Comparison of ENCODE assay signal across 8 cellular contexts in the genomic region with DNA sequence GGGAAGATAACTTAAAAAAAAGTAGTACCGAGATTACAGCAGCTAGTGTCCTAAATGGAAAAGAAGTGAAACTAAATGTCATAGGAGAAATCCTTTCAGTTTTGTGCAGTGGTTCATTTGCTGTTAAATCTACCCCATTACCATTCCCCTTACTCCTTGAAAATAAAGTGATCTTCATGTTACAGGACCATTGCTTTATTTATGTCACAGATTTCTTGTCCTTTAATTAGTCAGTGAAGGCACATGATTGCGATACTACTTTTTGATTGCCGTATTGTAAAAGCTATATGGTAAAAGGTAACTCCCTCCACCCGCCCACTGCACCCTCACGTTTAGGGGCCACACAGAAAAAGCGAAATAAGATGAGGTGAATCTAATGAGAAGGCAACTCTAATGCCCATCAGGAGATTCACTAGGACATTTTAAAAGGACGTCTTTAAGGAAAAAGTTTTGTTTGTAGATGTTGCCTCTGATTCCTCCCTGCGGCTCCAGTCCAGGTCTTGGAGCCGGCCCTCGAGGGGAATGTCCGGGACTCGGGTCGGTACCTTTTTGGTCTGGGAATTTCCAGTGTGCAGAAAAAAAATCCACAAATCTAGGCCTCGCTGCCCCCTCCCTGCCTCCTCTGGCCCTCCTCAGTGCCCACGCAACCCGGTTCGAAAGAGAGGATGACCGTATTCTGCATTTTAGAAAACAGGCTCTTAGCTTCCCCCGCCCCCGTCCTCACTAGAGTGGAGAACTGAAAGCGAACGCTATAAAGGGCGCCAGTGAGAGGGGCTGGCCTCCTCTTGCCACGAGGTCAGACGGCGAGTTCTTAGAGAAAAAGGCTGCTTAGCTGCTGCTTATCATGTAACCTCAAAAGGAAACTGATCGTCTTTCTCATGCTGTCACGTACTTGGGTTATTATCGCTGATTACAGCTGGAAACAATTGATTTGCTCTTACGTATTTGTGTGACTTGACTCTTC. TPM values are rescaled to one million over a fixed set of nuclear protein-coding genes. Genes with fewer than 3 reads are reported as not detected.
A peak's percentile ranks its signal among the peaks of the same experiment; 100 is the strongest.
DNase-seq lines count a peak whose midpoint lies in the region; ATAC-seq, FAIRE-seq and TF ChIP-seq lines count a peak whose summit lies in the region.

No MANE protein-coding gene starts in this region.

- H3K4me1 ChIP-seq in adipocyte (ENCODE audit: control insufficient read depth, insufficient read depth, low read length) (peaks cover 40% of the 10 kb centered on the region), prostate gland (replicated peaks) (peaks cover 7% of the 10 kb centered on the region)

- H3K9me2 ChIP-seq in SU-DHL-6 (replicated peaks; ENCODE audit: insufficient read depth, low read length): no peaks in the 10 kb centered on the region

- peak; percentile 58 for FAIRE-seq in HTR-8/SVneo (lab: Jason Lieb, UNC)

- H3F3A ChIP-seq in SU-DHL-6 (ENCODE audit: insufficient read depth): peaks cover 61% of the 10 kb centered on the region

- peaks cover 44% of the 10 kb centered on the region for H3K79me2 ChIP-seq in SU-DHL-6 (ENCODE audit: insufficient read depth, low read length)

- H4K20me1 ChIP-seq in SU-DHL-6 (ENCODE audit: low read depth, low read length): no peaks in the 10 kb centered on the region

- H3K4me2 ChIP-seq in SU-DHL-6 (ENCODE audit: low read depth, low read length, poor library complexity, severe bottlenecking): peak overlapping the region; percentile 94

- under 1% methylated on average over 30 of the region's 30 CpGs for WGBS in prostate gland

- no peak for TF ChIP-seq POLR2A in prostate gland (IDR thresholded peaks at IDR 0.05)

- H3K9me3 ChIP-seq in SU-DHL-6 (ENCODE audit: insufficient read depth, low read length): no peaks in the 10 kb centered on the region
- no peaks in the 10 kb centered on the region for H3K9me3 ChIP-seq in adipocyte (ENCODE audit: control insufficient read depth, low read length)
- H3K9me3 ChIP-seq in prostate gland: no peaks in the 10 kb centered on the region

- DNase-seq in COLO668 (lab: John Stamatoyannopoulos, UW; ENCODE audit: unreplicated experiment) (peak; percentile 61), GM20000 (ENCODE audit: low spot score) (peak; percentile 74), HTR-8/SVneo (ENCODE audit: insufficient read length, low spot score) (peak; percentile 44), adipocyte (ENCODE audit: low read depth) (peak; percentile 90), left ventricle myocardium superior (peak; percentile 74), prostate gland (ENCODE audit: low spot score) (peak; percentile 72), ureter (ENCODE audit: low spot score) (peak; percentile 81)

- H3K27ac ChIP-seq in SU-DHL-6 (ENCODE audit: low read depth, low read length) (peak overlapping the region; percentile 90), prostate gland (peak overlapping the region; percentile 79 to 90)

- intact Hi-C loops in left ventricle myocardium superior (cut with micrococcal nuclease) (no loop called here), prostate gland (cut with DNase I) (no loop called here)

- TF ChIP-seq CTCF in GM20000 (IDR thresholded peaks at IDR 0.05; ENCODE audit: extremely low read depth, missing control alignments) (no peak), SU-DHL-6 (IDR thresholded peaks at IDR 0.05; ENCODE audit: insufficient read depth, low read length, poor library complexity, severe bottlenecking) (no peak), prostate gland (IDR thresholded peaks at IDR 0.05) (no peak)

- H3K36me3 ChIP-seq in SU-DHL-6 (ENCODE audit: low read length): peaks cover 8% of the 10 kb centered on the region; the same call in 1 of the 2 replicates
- H3K36me3 ChIP-seq in adipocyte (ENCODE audit: control insufficient read depth, insufficient read depth, low read length, severe bottlenecking): no peaks in the 10 kb centered on the region
- H3K36me3 ChIP-seq in prostate gland: no peaks in the 10 kb centered on the region

- ATAC-seq in left ventricle myocardium superior: peak; percentile 85

- H2AFZ ChIP-seq in SU-DHL-6 (ENCODE audit: low read depth, low read length, severe bottlenecking): peak overlapping the region; percentile 79

- peak overlapping the region; percentile 72 for H3K9ac ChIP-seq in SU-DHL-6 (ENCODE audit: low read length)
- peak overlapping the region; percentile 88 for H3K9ac ChIP-seq in adipocyte (ENCODE audit: low read length)

- H3K27me3 ChIP-seq in SU-DHL-6 (ENCODE audit: low read length) (no peaks in the 10 kb centered on the region), adipocyte (replicated peaks; ENCODE audit: control insufficient read depth, insufficient read depth, low read length) (no peaks in the 10 kb centered on the region), prostate gland (replicated peaks; ENCODE audit: insufficient read depth) (no peaks in the 10 kb centered on the region)

- H3K4me3 ChIP-seq in SU-DHL-6 (ENCODE audit: insufficient read depth, low read length, poor library complexity, severe bottlenecking): peak overlapping the region; percentile 80
- H3K4me3 ChIP-seq in adipocyte (ENCODE audit: low read length): peak overlapping the region; percentile 88
- H3K4me3 ChIP-seq in prostate gland: peak overlapping the region; percentile 41 to 54

RNA-seq across cellular contexts. Expression of a gene that starts 21.8 kb away (rescaled TPM):
- 15.9 TPM for total RNA-seq in left ventricle myocardium superior
- total RNA-seq in prostate gland: 10 to 100 TPM; 25.7 to 38.3 TPM
- 81.8 TPM for total RNA-seq in ureter

RNA-seq across cellular contexts. Expression of a gene that starts 48.5 kb away (rescaled TPM):
- total RNA-seq in left ventricle myocardium superior: 48.0 TPM
- 10 to 100 TPM in 1 of 2 donors, 1 to 10 TPM in 1; 7.8 to 14.1 TPM for total RNA-seq in prostate gland
- total RNA-seq in ureter: 14.5 TPM

Comparison
In these comparisons a context has a peak if more than half of its experiments do, and no peak if none do; other contexts are left out.
1. Peak in every context shown above with its lines: DNase-seq, ATAC-seq, H3K4me3 ChIP-seq and H3K27ac ChIP-seq.